In genomic region chr1:91803133-91803532, GRCh38 we compare ENCODE assay signal across 1 cellular context.
A peak's percentile ranks its signal among the peaks of the same experiment; 100 is the strongest.
TF ChIP-seq lines count a peak whose summit lies in the region.

No MANE protein-coding gene starts in this region.

TF ChIP-seq in K562, 482 proteins besides CTCF, POLR2A, EP300 and RAD21:
- TF ChIP-seq, protein P1, sequence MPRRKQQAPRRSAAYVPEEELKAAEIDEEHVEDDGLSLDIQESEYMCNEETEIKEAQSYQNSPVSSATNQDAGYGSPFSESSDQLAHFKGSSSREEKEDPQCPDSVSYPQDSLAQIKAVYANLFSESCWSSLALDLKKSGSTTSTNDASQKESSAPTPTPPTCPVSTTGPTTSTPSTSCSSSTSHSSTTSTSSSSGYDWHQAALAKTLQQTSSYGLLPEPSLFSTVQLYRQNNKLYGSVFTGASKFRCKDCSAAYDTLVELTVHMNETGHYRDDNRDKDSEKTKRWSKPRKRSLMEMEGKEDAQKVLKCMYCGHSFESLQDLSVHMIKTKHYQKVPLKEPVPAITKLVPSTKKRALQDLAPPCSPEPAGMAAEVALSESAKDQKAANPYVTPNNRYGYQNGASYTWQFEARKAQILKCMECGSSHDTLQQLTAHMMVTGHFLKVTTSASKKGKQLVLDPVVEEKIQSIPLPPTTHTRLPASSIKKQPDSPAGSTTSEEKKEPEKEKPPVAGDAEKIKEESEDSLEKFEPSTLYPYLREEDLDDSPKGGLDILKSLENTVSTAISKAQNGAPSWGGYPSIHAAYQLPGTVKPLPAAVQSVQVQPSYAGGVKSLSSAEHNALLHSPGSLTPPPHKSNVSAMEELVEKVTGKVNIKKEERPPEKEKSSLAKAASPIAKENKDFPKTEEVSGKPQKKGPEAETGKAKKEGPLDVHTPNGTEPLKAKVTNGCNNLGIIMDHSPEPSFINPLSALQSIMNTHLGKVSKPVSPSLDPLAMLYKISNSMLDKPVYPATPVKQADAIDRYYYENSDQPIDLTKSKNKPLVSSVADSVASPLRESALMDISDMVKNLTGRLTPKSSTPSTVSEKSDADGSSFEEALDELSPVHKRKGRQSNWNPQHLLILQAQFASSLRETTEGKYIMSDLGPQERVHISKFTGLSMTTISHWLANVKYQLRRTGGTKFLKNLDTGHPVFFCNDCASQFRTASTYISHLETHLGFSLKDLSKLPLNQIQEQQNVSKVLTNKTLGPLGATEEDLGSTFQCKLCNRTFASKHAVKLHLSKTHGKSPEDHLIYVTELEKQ (CRISPR knock-in tag; IDR thresholded peaks at IDR 0.05): no peak
- TF ChIP-seq WHSC1 (IDR thresholded peaks at IDR 0.05; ENCODE audit: low read length): no peak
- TF ChIP-seq RBBP5 (IDR thresholded peaks at IDR 0.05; ENCODE audit: borderline replicate concordance, insufficient read depth, low read length, poor library complexity, severe bottlenecking): peak; percentile 20
- TF ChIP-seq, protein P2, sequence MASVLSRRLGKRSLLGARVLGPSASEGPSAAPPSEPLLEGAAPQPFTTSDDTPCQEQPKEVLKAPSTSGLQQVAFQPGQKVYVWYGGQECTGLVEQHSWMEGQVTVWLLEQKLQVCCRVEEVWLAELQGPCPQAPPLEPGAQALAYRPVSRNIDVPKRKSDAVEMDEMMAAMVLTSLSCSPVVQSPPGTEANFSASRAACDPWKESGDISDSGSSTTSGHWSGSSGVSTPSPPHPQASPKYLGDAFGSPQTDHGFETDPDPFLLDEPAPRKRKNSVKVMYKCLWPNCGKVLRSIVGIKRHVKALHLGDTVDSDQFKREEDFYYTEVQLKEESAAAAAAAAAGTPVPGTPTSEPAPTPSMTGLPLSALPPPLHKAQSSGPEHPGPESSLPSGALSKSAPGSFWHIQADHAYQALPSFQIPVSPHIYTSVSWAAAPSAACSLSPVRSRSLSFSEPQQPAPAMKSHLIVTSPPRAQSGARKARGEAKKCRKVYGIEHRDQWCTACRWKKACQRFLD (CRISPR knock-in tag; IDR thresholded peaks at IDR 0.05): 0 out of 2 replicates have a peak, but pooled peaks have one; percentile 34
- TF ChIP-seq RBFOX2 (IDR thresholded peaks at IDR 0.05; ENCODE audit: low read depth, low read length): no peak
- TF ChIP-seq RUNX1 (IDR thresholded peaks at IDR 0.05; ENCODE audit: low read depth): no peak
- TF ChIP-seq CXXC5 (CRISPR knock-in tag; IDR thresholded peaks at IDR 0.05): 0 out of 2 replicates have a peak, but pooled peaks have one; percentile 26
- peak; percentile 32; the same call in 1 of the 2 replicates for TF ChIP-seq TSC22D4 (tag; IDR thresholded peaks at IDR 0.05)
- TF ChIP-seq, protein P3, sequence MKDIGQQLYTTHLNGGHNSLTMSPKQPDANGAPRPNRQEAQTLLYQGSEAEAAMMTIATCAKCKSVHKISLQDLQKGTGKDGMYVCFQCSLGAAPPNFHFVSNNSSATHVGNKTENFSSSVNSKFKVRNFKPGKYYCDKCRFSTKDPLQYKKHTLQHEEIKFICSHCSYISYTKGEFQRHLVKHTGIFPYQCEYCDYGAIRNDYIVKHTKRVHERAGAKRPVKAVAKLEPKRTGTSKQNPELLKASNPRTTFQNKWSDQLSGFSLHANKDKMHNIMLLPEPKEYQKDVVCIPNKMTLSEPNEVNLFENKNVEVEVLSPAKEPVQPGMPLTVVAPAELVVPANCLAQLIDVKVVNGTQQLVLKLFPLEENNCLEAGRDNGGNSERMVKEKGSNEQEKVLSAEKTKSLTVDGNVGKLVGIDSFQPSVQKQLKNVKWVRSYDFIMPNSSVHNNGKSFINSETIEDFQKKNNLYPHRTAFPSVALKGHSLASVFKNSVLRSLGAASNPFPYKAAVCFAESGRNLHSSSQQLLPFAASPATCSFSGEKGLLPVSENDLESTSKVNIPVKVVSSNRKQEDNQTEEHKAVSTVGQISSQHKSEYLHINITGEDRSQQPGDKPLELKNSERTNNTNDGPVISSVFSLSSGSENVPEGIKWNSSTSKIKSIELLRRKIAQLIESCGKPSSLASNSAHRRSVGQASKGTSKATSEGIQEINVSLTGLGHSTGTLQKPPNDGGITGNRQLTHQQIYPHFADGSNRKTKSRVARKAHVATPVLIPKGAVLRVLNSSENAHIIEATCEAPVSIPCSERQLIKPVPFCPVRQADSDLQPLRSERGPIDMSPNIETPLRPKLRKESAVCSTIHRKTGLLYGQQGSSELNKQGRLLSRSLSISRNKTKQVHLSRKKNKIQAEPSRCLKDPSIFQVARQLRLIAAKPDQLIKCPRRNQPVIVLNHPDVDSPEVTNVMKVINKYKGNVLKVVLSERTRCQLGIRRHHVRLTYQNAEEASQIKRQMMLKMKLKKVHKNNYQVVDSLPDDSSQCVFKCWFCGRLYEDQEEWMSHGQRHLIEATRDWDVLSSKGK (CRISPR knock-in tag; IDR thresholded peaks at IDR 0.05): no peak
- no peak for TF ChIP-seq KDM2B (CRISPR knock-in tag; IDR thresholded peaks at IDR 0.05)
- TF ChIP-seq LEF1 (IDR thresholded peaks at IDR 0.05): no peak
- TF ChIP-seq GABPB2 (CRISPR knock-in tag; conservative IDR thresholded peaks at IDR 0.05): no peak
